ENCODE assay signal across 1 cellular context in genomic region chr2:231429916-231430315, GRCh38.
A peak's percentile ranks its signal among the peaks of the same experiment; 100 is the strongest.
TF ChIP-seq lines count a peak whose summit lies in the region.

No MANE protein-coding gene starts in this region.

TF ChIP-seq in K562, 482 proteins besides CTCF, POLR2A, EP300 and RAD21 (continued from another document):
- TF ChIP-seq CUX1 (CRISPR knock-in tag; IDR thresholded peaks at IDR 0.05) (no peak), NR2F6 (CRISPR knock-in tag; IDR thresholded peaks at IDR 0.05) (no peak), ZNF655 (CRISPR knock-in tag; IDR thresholded peaks at IDR 0.05) (no peak), NCOR1 (IDR thresholded peaks at IDR 0.05) (peak; percentile 67), ZNF12 (CRISPR knock-in tag; IDR thresholded peaks at IDR 0.05) (no peak), GABPB2 (CRISPR knock-in tag; conservative IDR thresholded peaks at IDR 0.05) (no peak), HDGF (IDR thresholded peaks at IDR 0.05) (no peak), MTA2 (IDR thresholded peaks at IDR 0.05; ENCODE audit: low read depth) (peak; percentile 55; the same call in 1 of the 2 replicates), ZBTB43 (CRISPR knock-in tag; IDR thresholded peaks at IDR 0.05) (no peak), NEUROD1 (IDR thresholded peaks at IDR 0.05; ENCODE audit: borderline replicate concordance, low read depth, low read length, partially characterized antibody) (no peak), ZNF384 (IDR thresholded peaks at IDR 0.05; ENCODE audit: low read depth, low read length) (no peak), ZNF830 (CRISPR knock-in tag; IDR thresholded peaks at IDR 0.05) (no peak), CBFA2T2 (conservative IDR thresholded peaks at IDR 0.05) (peak; percentile 71), CBFA2T3 (IDR thresholded peaks at IDR 0.05) (peak; percentile 79), PHF21A (IDR thresholded peaks at IDR 0.05; ENCODE audit: borderline replicate concordance, low read depth) (no peak), SLC30A9 (CRISPR knock-in tag; IDR thresholded peaks at IDR 0.05) (no peak), ARID1B (IDR thresholded peaks at IDR 0.05) (peak; percentile 64), ZNF717 (CRISPR knock-in tag; IDR thresholded peaks at IDR 0.05) (no peak), ZNF282 (CRISPR knock-in tag; IDR thresholded peaks at IDR 0.05) (no peak), GTF2F1 (IDR thresholded peaks at IDR 0.05; ENCODE audit: low read depth, low read length) (no peak), TCF3 (CRISPR knock-in tag; IDR thresholded peaks at IDR 0.05) (peak; percentile 68), GATAD2B (IDR thresholded peaks at IDR 0.05; ENCODE audit: borderline replicate concordance) (no peak), TFE3 (CRISPR knock-in tag; IDR thresholded peaks at IDR 0.05) (no peak), ZBTB2 (IDR thresholded peaks at IDR 0.05) (no peak)
